ENCODE assay signal across 8 cellular contexts in the genomic region with DNA sequence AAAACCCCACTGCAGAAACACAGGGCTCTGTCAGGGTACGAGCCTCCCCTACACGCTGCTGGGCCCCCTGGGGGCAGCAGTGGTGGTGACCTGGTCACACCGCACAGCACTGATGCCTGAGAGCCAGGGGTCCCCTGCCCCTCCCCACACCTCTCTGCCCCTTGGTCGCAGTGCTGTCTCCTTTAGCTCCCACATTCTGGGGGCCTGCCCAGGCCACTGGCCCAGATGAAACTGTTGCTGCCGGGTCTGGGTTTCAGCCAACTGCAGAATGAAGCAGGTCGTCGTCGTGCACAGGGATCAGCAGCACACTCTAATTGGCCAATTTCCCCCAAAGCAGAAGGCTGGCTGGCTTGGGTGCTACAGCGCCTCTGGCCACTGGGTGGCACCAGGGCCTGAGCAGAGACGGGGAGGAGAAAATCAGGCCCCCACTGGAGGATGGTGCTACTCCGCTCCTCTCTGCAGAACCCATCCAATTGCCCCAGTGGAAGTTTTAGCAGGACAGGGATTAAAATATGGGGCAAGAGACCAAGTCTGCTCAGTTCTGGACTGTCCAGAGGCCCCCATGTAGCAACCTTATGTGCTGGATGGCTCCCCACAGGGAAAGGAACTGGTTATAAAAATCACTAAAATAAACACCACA. TPM values are rescaled to one million over a fixed set of nuclear protein-coding genes. Genes with fewer than 3 reads are reported as not detected.
DNase-seq lines count a peak whose midpoint lies in the region; ATAC-seq, FAIRE-seq and TF ChIP-seq lines count a peak whose summit lies in the region.

No MANE protein-coding gene starts in this region.

- ATAC-seq in HG02973 (IDR thresholded peaks at IDR 0.05; ENCODE audit: unreplicated experiment), result peak; percentile 74

- H3K9ac ChIP-seq in keratinocyte (ENCODE audit: control insufficient read depth, extremely low read depth, insufficient read depth, low read length), result no peak overlapping the region

- dilution Hi-C loops in keratinocyte (cut with MboI; ENCODE audit: extremely low pct_ligation_motif_present, low sequenced_read_pairs), result no loop called here

- DNase-seq in GM13977 (ENCODE audit: low spot score) (peak; percentile 92), NCI-H2196 (lab: John Stamatoyannopoulos, UW; ENCODE audit: unreplicated experiment) (peak; percentile 83), cardiac fibroblast (ENCODE audit: low read depth in 2 of 2) (peak; percentile 74 to 83), keratinocyte (ENCODE audit: low read depth, low spot score) (no peak), NCI-H187 treated with DMSO at 0.1 percent for 48 hours (lab: John Stamatoyannopoulos, UW) (no peak)
- DNase-seq in activated CD4-positive, CD25-positive, alpha-beta regulatory T cell (lab: John Stamatoyannopoulos, UW), result peak in 3 of 4 experiments; percentile 42 to 59 (median 43)
- DNase-seq in stimulated activated CD4-positive, alpha-beta T cell treated with anti-CD3 and anti-CD28 coated beads, Interleukin-15, amount 100 ng/mL, for 1 hour (ENCODE audit: low read depth in 1 of 2, low spot score in 1 of 2), result peak; percentile 61 to 62

- H3K27ac ChIP-seq in keratinocyte (ENCODE audit: control insufficient read depth, insufficient read depth, low read length), result peak overlapping the region; percentile 45

- FAIRE-seq in keratinocyte (lab: Jason Lieb, UNC), result no peak

- TF ChIP-seq CTCF in GM13977 (IDR thresholded peaks at IDR 0.05; ENCODE audit: extremely low read depth, insufficient read depth, missing control alignments) (peak; percentile 98), cardiac fibroblast (IDR thresholded peaks at IDR 0.05; ENCODE audit: low read depth, low read length) (peak; percentile 98), keratinocyte (optimal IDR thresholded peaks at IDR 0.05 in 1 of 3, IDR thresholded peaks at IDR 0.05 in 1 of 3, conservative IDR thresholded peaks at IDR 0.05 in 1 of 3; ENCODE audit: extremely low read depth in 1 of 3, insufficient read depth in 2 of 3, low read length in 3 of 3) (peak; percentile 82 to 92 (median 90))

- peak overlapping the region; percentile 48 for H3K4me2 ChIP-seq in keratinocyte (ENCODE audit: control insufficient read depth, extremely low read depth, insufficient read depth, low read depth, low read length)

- no peak overlapping the region for H2AFZ ChIP-seq in keratinocyte (ENCODE audit: control insufficient read depth, low read length)

- no peaks in the 10 kb centered on the region for H3K27me3 ChIP-seq in keratinocyte (ENCODE audit: control insufficient read depth, extremely low read depth, insufficient read depth, low read length)

- H3K9me1 ChIP-seq in keratinocyte (ENCODE audit: control insufficient read depth, extremely low read depth, insufficient read depth, low read length), result no peaks in the 10 kb centered on the region

- H3K4me3 ChIP-seq in cardiac fibroblast (replicated peaks in 1 of 2; ENCODE audit: low read depth in 2 of 2, low read length in 2 of 2) (no peak overlapping the region), keratinocyte (ENCODE audit: control insufficient read depth in 2 of 3, extremely low read depth in 1 of 3, insufficient read depth in 2 of 3, low read depth in 1 of 3, low read length in 3 of 3) (no peak overlapping the region)

- no peaks in the 10 kb centered on the region for H3K9me3 ChIP-seq in keratinocyte (ENCODE audit: control insufficient read depth, low read depth, low read length)

- peaks cover 43% of the 10 kb centered on the region for H3K4me1 ChIP-seq in keratinocyte (ENCODE audit: control insufficient read depth, extremely low read depth, insufficient read depth, low read length)

- H3K36me3 ChIP-seq in keratinocyte (ENCODE audit: control insufficient read depth in 2 of 2, extremely low read depth in 1 of 2, insufficient read depth in 2 of 2, low read length in 2 of 2), result peaks cover 23 to 33% of the 10 kb centered on the region in 2 experiments

- no peaks in the 10 kb centered on the region for H3K79me2 ChIP-seq in keratinocyte (ENCODE audit: control insufficient read depth, insufficient read depth, low read length)

- H4K20me1 ChIP-seq in keratinocyte (ENCODE audit: control insufficient read depth, extremely low read depth, insufficient read depth, low read length), result peaks cover 7% of the 10 kb centered on the region

- in situ Hi-C loops in GM13977 (cut with MboI; ENCODE audit: low pct_unique_long_range_greater_than_20kb, low sequenced_read_pairs, unreplicated experiment), result no loop called here

RNA-seq across cellular contexts. Expression of a gene that starts 26.1 kb away (rescaled TPM):
- 11.1 to 19.3 TPM (median 14.2 TPM) in 3 replicates for polyA plus RNA-seq in keratinocyte
- polyA plus RNA-seq in keratinocyte (2011; ENCODE audit: low read depth), result 15.1 TPM
- 8.5 and 10.2 TPM in 2 replicates for polyA plus RNA-seq in keratinocyte (2011; cell fraction: cytosol; rRNA removed)
- 47.2 and 48.5 TPM in 2 replicates for polyA plus RNA-seq in keratinocyte (2011; cell fraction: nucleus; rRNA removed)
- 15.8 and 19.5 TPM in 2 replicates for polyA plus RNA-seq in keratinocyte (2012; ENCODE audit: low replicate concordance)
- 15.5 to 24.0 TPM (median 22.7 TPM) in 3 replicates for polyA minus RNA-seq in keratinocyte
- 9.8 TPM for polyA minus RNA-seq in keratinocyte (2011; cell fraction: cytosol; rRNA and poly(A)+ RNA removed)
- polyA minus RNA-seq in keratinocyte (2011; cell fraction: nucleus; rRNA and poly(A)+ RNA removed), result 28.4 and 41.6 TPM in 2 replicates

RNA-seq across cellular contexts. Expression of a gene that starts 37.8 kb away (rescaled TPM):
- polyA plus RNA-seq in keratinocyte, result 20.7 to 27.9 TPM (median 23.7 TPM) in 3 replicates
- 24.2 TPM for polyA plus RNA-seq in keratinocyte (2011; ENCODE audit: low read depth)
- 21.9 and 23.8 TPM in 2 replicates for polyA plus RNA-seq in keratinocyte (2011; cell fraction: cytosol; rRNA removed)
- 20.3 and 22.4 TPM in 2 replicates for polyA plus RNA-seq in keratinocyte (2011; cell fraction: nucleus; rRNA removed)
- 24.1 and 35.8 TPM in 2 replicates for polyA plus RNA-seq in keratinocyte (2012; ENCODE audit: low replicate concordance)
- 26.7 to 29.3 TPM (median 28.8 TPM) in 3 replicates for polyA minus RNA-seq in keratinocyte
- 18.8 TPM for polyA minus RNA-seq in keratinocyte (2011; cell fraction: cytosol; rRNA and poly(A)+ RNA removed)
- 11.2 and 16.0 TPM in 2 replicates for polyA minus RNA-seq in keratinocyte (2011; cell fraction: nucleus; rRNA and poly(A)+ RNA removed)

RNA-seq across cellular contexts. Expression of a gene that starts 38.5 kb away (rescaled TPM):
- polyA plus RNA-seq in keratinocyte, result 9.9 to 14.6 TPM (median 14.5 TPM) in 3 replicates
- 17.4 TPM for polyA plus RNA-seq in keratinocyte (2011; ENCODE audit: low read depth)
- 10.9 and 13.6 TPM in 2 replicates for polyA plus RNA-seq in keratinocyte (2011; cell fraction: cytosol; rRNA removed)
- polyA plus RNA-seq in keratinocyte (2011; cell fraction: nucleus; rRNA removed), result 10.4 and 11.7 TPM in 2 replicates
- 9.6 and 10.0 TPM in 2 replicates for polyA plus RNA-seq in keratinocyte (2012; ENCODE audit: low replicate concordance)
- polyA minus RNA-seq in keratinocyte, result 1.1 to 6.7 TPM (median 5.7 TPM) in 3 replicates
- 18.0 TPM for polyA minus RNA-seq in keratinocyte (2011; cell fraction: cytosol; rRNA and poly(A)+ RNA removed)
- 2.8 and 4.6 TPM in 2 replicates for polyA minus RNA-seq in keratinocyte (2011; cell fraction: nucleus; rRNA and poly(A)+ RNA removed)

RNA-seq across cellular contexts. Expression of a gene that starts 52.3 kb away (rescaled TPM):
- 0.02 to 0.09 TPM in 2 of 3 replicates, not detected in the other for polyA plus RNA-seq in keratinocyte
- polyA plus RNA-seq in keratinocyte (2011; ENCODE audit: low read depth), result not detected
- polyA plus RNA-seq in keratinocyte (2011; cell fraction: cytosol; rRNA removed), result not detected in 2 replicates
- 0.06 and 0.08 TPM in 2 replicates for polyA plus RNA-seq in keratinocyte (2011; cell fraction: nucleus; rRNA removed)
- polyA plus RNA-seq in keratinocyte (2012; ENCODE audit: low replicate concordance), result 0.04 TPM in 1 of 2 replicates, not detected in the other
- polyA minus RNA-seq in keratinocyte, result not detected in 3 replicates
- not detected for polyA minus RNA-seq in keratinocyte (2011; cell fraction: cytosol; rRNA and poly(A)+ RNA removed)
- not detected in 2 replicates for polyA minus RNA-seq in keratinocyte (2011; cell fraction: nucleus; rRNA and poly(A)+ RNA removed)

Comparison
In these comparisons a context has a peak if more than half of its experiments do, and no peak if none do; other contexts are left out.
1. DNase-seq: peak in GM13977 (single experiment), NCI-H2196 (single experiment), activated CD4-positive, CD25-positive, alpha-beta regulatory T cell (3 of 4), cardiac fibroblast (2 of 2) and stimulated activated CD4-positive, alpha-beta T cell treated with anti-CD3 and anti-CD28 coated beads, Interleukin-15, amount 100 ng/mL, for 1 hour (2 of 2); none in keratinocyte (single experiment) and NCI-H187 treated with DMSO at 0.1 percent for 48 hours (single experiment).
2. Peak in every context shown above with its lines, with median percentiles within 50 percentile points of each other: CTCF ChIP-seq.